In genomic region chr15:73049564-73050215, GRCh38 we compare ENCODE assay signal across 25 cellular contexts. TPM values are rescaled to one million over a fixed set of nuclear protein-coding genes. Genes with fewer than 3 reads are reported as not detected.
DNase-seq lines count a peak whose midpoint lies in the region; ATAC-seq and TF ChIP-seq lines count a peak whose summit lies in the region.
"Had no signal": no experiment of that assay in that cellular context is flagged by ENCODE, and none has a peak within 500 bp of the region (broad histone marks: within the 10 kb centered on the region; RNA-seq: fewer than 3 reads in every experiment).

No MANE protein-coding gene starts in this region.

- POLR2A ChIA-PET in activated CD4-positive, alpha-beta memory T cell treated with anti-CD3 and anti-CD28 coated beads, Interleukin-2, amount 10 ng/mL, durations not matched to agents 7 days and 5 days (lab: Charles Lee) = no interaction called here

- H3K27me3 ChIP-seq in HUES48 (ENCODE audit: control insufficient read depth, insufficient read depth, low read length) (peaks cover 10% of the 10 kb centered on the region; the same call in 1 of the 2 replicates), testis (no peaks in the 10 kb centered on the region)
- H3K27me3 ChIP-seq: tibial nerve had no signal

- H3K36me3 ChIP-seq in HUES48 (ENCODE audit: control insufficient read depth, insufficient read depth, low read length) (no peaks in the 10 kb centered on the region), testis (ENCODE audit: low read depth, missing control alignments) (no peaks in the 10 kb centered on the region)
- H3K36me3 ChIP-seq: left ventricle myocardium inferior, neutrophil, tibial nerve had no signal

- CTCF ChIA-PET in activated CD4-positive, alpha-beta memory T cell treated with anti-CD3 and anti-CD28 coated beads, Interleukin-2, amount 10 ng/mL, durations not matched to agents 7 days and 5 days (lab: Charles Lee) = interaction anchor here (0.9 kb wide), 1 partner anchor 328 kb away, joined by 3 read pairs; no protein-coding TSS in a partner anchor

- peaks cover 35% of the 10 kb centered on the region for H3K4me1 Mint-ChIP-seq in neural crest cell
- peaks cover 11% of the 10 kb centered on the region for H3K4me1 Mint-ChIP-seq in activated CD4-positive, alpha-beta memory T cell treated with anti-CD3 and anti-CD28 coated beads, Interleukin-2, amount 10 ng/mL, durations not matched to agents 7 days and 5 days

- ATAC-seq in HG03196 (IDR thresholded peaks at IDR 0.05; ENCODE audit: unreplicated experiment) = no peak
- ATAC-seq: activated T-cell treated with anti-CD3 and anti-CD28 coated beads, Interleukin-2, amount 50 U/mL, for 4 hours; HepG2 had no signal

- H3K9me3 Mint-ChIP-seq in neural crest cell = no peaks in the 10 kb centered on the region
- no peaks in the 10 kb centered on the region for H3K9me3 Mint-ChIP-seq in activated CD4-positive, alpha-beta memory T cell treated with anti-CD3 and anti-CD28 coated beads, Interleukin-2, amount 10 ng/mL, durations not matched to agents 7 days and 5 days
- H3K9me3 Mint-ChIP-seq: activated T-cell treated with anti-CD3 and anti-CD28 coated beads, Interleukin-2, amount 50 U/mL, for 4 hours; H9 had no signal

- 29 to 44% methylated on average over 4 of the region's 4 CpGs for WGBS in testis, 2 donors

- no peak overlapping the region for H3K4me3 ChIP-seq in HUES48 (ENCODE audit: low read depth, low read length)
- H3K4me3 ChIP-seq in testis = no peak overlapping the region
- H3K4me3 ChIP-seq: left ventricle myocardium inferior, SK-N-MC, tibial nerve had no signal

- peak; percentile 35 for DNase-seq in foreskin melanocyte
- DNase-seq in neural crest cell (ENCODE audit: low read depth, low spot score) = no peak
- DNase-seq in testis = peak; percentile 32
- DNase-seq in activated CD4-positive, alpha-beta memory T cell treated with anti-CD3 and anti-CD28 coated beads, Interleukin-2, amount 10 ng/mL, durations not matched to agents 7 days and 5 days = no peak
- no peak for DNase-seq in stimulated activated CD4-positive, alpha-beta T cell treated with anti-CD3 and anti-CD28 coated beads, Interleukin-2, amount 100 ng/mL, for 48 hours
- DNase-seq: activated CD4-positive, alpha-beta T cell treated with anti-CD3 and anti-CD28 coated beads for 4 hours; activated T-cell treated with anti-CD3 and anti-CD28 coated beads, Interleukin-2, amount 50 U/mL, for 4 hours; dermis blood vessel endothelial cell; DMS79 treated with DMSO at 0.1 percent for 48 hours; H9; islet precursor cell; Karpas-422; left ventricle myocardium inferior; NCI-H1436 treated with DMSO at 0.1 percent for 48 hours; NCI-H774; RPMI8226; stimulated activated naive CD4-positive, alpha-beta T cell treated with Interleukin-2 at 50 U/mL for 16 hours; T-helper 2 cell had no signal

- H3K36me3 Mint-ChIP-seq in neural crest cell (ENCODE audit: low read depth) = no peaks in the 10 kb centered on the region
- H3K36me3 Mint-ChIP-seq in activated CD4-positive, alpha-beta memory T cell treated with anti-CD3 and anti-CD28 coated beads, Interleukin-2, amount 10 ng/mL, durations not matched to agents 7 days and 5 days (ENCODE audit: low read depth) = no peaks in the 10 kb centered on the region

- H3K4me3 Mint-ChIP-seq in neural crest cell = peak overlapping the region; percentile 68
- no peak overlapping the region for H3K4me3 Mint-ChIP-seq in activated CD4-positive, alpha-beta memory T cell treated with anti-CD3 and anti-CD28 coated beads, Interleukin-2, amount 10 ng/mL, durations not matched to agents 7 days and 5 days
- H3K4me3 Mint-ChIP-seq: activated T-cell treated with anti-CD3 and anti-CD28 coated beads, Interleukin-2, amount 50 U/mL, for 4 hours had no signal

- TF ChIP-seq POLR2A in testis (IDR thresholded peaks at IDR 0.05) = no peak

- H3K27ac ChIP-seq in HUES48 (ENCODE audit: low read depth, low read length) (peak overlapping the region; percentile 37), testis (no peak overlapping the region)
- H3K27ac ChIP-seq: HL-60, left ventricle myocardium inferior, neutrophil, SK-N-MC had no signal

- peak overlapping the region; percentile 72 for H3K27ac Mint-ChIP-seq in neural crest cell (ENCODE audit: unreplicated experiment)
- no peak overlapping the region for H3K27ac Mint-ChIP-seq in activated CD4-positive, alpha-beta memory T cell treated with anti-CD3 and anti-CD28 coated beads, Interleukin-2, amount 10 ng/mL, durations not matched to agents 7 days and 5 days
- H3K27ac Mint-ChIP-seq: H9 had no signal

- intact Hi-C loops in testis (cut with DNase I; ENCODE audit: low total_unique reads) = no loop called here

- H3K9me3 ChIP-seq in HUES48 (ENCODE audit: control insufficient read depth, insufficient read depth, low read length) (no peaks in the 10 kb centered on the region), testis (no peaks in the 10 kb centered on the region)
- H3K9me3 ChIP-seq: left ventricle myocardium inferior, neutrophil, tibial nerve had no signal

- H3K9ac ChIP-seq in HUES48 (ENCODE audit: low read depth, low read length) = no peak overlapping the region

- TF ChIP-seq CTCF in neural crest cell (conservative IDR thresholded peaks at IDR 0.05) (no peak), testis (IDR thresholded peaks at IDR 0.05) (no peak)

- H3K27me3 Mint-ChIP-seq in neural crest cell (ENCODE audit: low read depth) = no peaks in the 10 kb centered on the region
- H3K27me3 Mint-ChIP-seq in activated CD4-positive, alpha-beta memory T cell treated with anti-CD3 and anti-CD28 coated beads, Interleukin-2, amount 10 ng/mL, durations not matched to agents 7 days and 5 days = peaks cover 36% of the 10 kb centered on the region

- H3K4me1 ChIP-seq in HUES48 (ENCODE audit: control insufficient read depth, insufficient read depth, low read length) (peaks cover 17% of the 10 kb centered on the region), testis (peaks cover 14% of the 10 kb centered on the region)

RNA-seq across cellular contexts. Expression of gene NEO1, which starts 2.6 kb away (rescaled TPM):
- total RNA-seq in neural crest cell (75.6 and 80.1 TPM in 2 replicates), testis (10 to 100 TPM; 42.2 to 57.4 TPM)
- 50.2 TPM for polyA plus RNA-seq in testis (ENCODE audit: insufficient read depth, low read depth, low replicate concordance)
- 1 to 10 TPM; 7.6 to 8.3 TPM for total RNA-seq in activated CD4-positive, alpha-beta memory T cell treated with anti-CD3 and anti-CD28 coated beads, Interleukin-2, amount 10 ng/mL, durations not matched to agents 7 days and 5 days

Comparison
In these comparisons a context has a peak if more than half of its experiments do, and no peak if none do; other contexts are left out.
1. DNase-seq: peak in foreskin melanocyte (single experiment) and testis (single experiment); none in neural crest cell (single experiment), activated CD4-positive, alpha-beta memory T cell treated with anti-CD3 and anti-CD28 coated beads, Interleukin-2, amount 10 ng/mL, durations not matched to agents 7 days and 5 days (single experiment) and stimulated activated CD4-positive, alpha-beta T cell treated with anti-CD3 and anti-CD28 coated beads, Interleukin-2, amount 100 ng/mL, for 48 hours (0 of 2).